ENCODE assay signal across 23 cellular contexts in the genomic region with DNA sequence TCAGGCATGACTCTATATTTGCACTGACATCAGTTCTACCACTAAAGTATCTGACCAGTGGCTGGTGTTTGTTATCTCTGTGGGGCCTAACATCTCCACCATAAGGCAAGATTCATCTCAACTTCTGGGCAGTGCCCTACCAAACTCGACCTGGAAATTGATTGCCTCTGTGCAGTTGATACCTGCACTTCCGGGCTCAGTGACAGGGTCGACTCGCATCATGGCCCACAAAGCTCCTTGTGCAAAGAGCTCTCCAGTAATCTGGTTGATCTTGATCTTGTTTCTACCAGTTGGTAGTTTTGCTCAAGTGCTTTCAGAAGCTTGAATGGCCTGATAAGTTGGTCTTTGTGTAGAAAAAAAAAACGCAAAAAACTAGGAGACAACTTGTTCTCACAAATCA.
DNase-seq lines count a peak whose midpoint lies in the region; ATAC-seq, FAIRE-seq and TF ChIP-seq lines count a peak whose summit lies in the region.
"Had no signal": no experiment of that assay in that cellular context is flagged by ENCODE, and none has a peak within 500 bp of the region (broad histone marks: within the 10 kb centered on the region; RNA-seq: fewer than 3 reads in every experiment).

No MANE protein-coding gene starts in this region.

- H3K4me3 Mint-ChIP-seq in activated naive CD8-positive, alpha-beta T cell treated with anti-CD3 and anti-CD28 coated beads for 36 hours = no peak overlapping the region
- H3K4me3 Mint-ChIP-seq: B cell; CD4-positive, alpha-beta T cell; CD8-positive, alpha-beta T cell had no signal

- H3K27me3 ChIP-seq in keratinocyte (ENCODE audit: control insufficient read depth, extremely low read depth, insufficient read depth, low read length) (no peaks in the 10 kb centered on the region), tibial artery (no peaks in the 10 kb centered on the region)
- H3K27me3 ChIP-seq: BLaER1 treated with 17β-estradiol and CSF1 and Interleukin-3, amounts not matched to agents 10 nM and 100 nM had no signal

- intact Hi-C loops in tibial artery (cut with DNase I; ENCODE audit: low total_unique reads) = no loop called here

- no peaks in the 10 kb centered on the region for H3K27me3 Mint-ChIP-seq in activated naive CD8-positive, alpha-beta T cell treated with anti-CD3 and anti-CD28 coated beads for 36 hours
- H3K27me3 Mint-ChIP-seq: B cell; CD4-positive, alpha-beta T cell had no signal

- no peak overlapping the region for H3K27ac Mint-ChIP-seq in activated naive CD8-positive, alpha-beta T cell treated with anti-CD3 and anti-CD28 coated beads for 36 hours
- H3K27ac Mint-ChIP-seq: B cell; CD4-positive, alpha-beta T cell; CD8-positive, alpha-beta T cell had no signal

- ATAC-seq in A549 = no peak
- ATAC-seq: CD8-positive, alpha-beta T cell had no signal

- H3K79me2 ChIP-seq in keratinocyte (ENCODE audit: control insufficient read depth, insufficient read depth, low read length) = no peaks in the 10 kb centered on the region

- no peaks in the 10 kb centered on the region for H3K36me3 Mint-ChIP-seq in activated naive CD8-positive, alpha-beta T cell treated with anti-CD3 and anti-CD28 coated beads for 36 hours
- H3K36me3 Mint-ChIP-seq: CD8-positive, alpha-beta T cell had no signal

- no peak overlapping the region for H3K9ac ChIP-seq in keratinocyte (ENCODE audit: control insufficient read depth, extremely low read depth, insufficient read depth, low read length)
- H3K9ac ChIP-seq: BLaER1 treated with 17β-estradiol and CSF1 and Interleukin-3, amounts not matched to agents 10 nM and 100 nM had no signal

- no peak for TF ChIP-seq POLR2A in A549 (IDR thresholded peaks at IDR 0.05; ENCODE audit: low read length)

- H3K9me3 Mint-ChIP-seq in activated naive CD8-positive, alpha-beta T cell treated with anti-CD3 and anti-CD28 coated beads for 36 hours = no peaks in the 10 kb centered on the region
- H3K9me3 Mint-ChIP-seq: CD4-positive, alpha-beta T cell; CD8-positive, alpha-beta T cell had no signal

- no peaks in the 10 kb centered on the region for H3K9me1 ChIP-seq in keratinocyte (ENCODE audit: control insufficient read depth, extremely low read depth, insufficient read depth, low read length)

- DNase-seq in A549 (ENCODE audit: low read depth in 1 of 2, low spot score in 1 of 2) (no peak), OCI-M1 (lab: John Stamatoyannopoulos, UW) (peak; percentile 18), keratinocyte (ENCODE audit: low read depth, low spot score) (no peak), tibial artery (no peak), Kasumi-1 (lab: John Stamatoyannopoulos, UW) (no peak), NCI-H345 treated with DMSO at 0.1 percent for 48 hours (lab: John Stamatoyannopoulos, UW; ENCODE audit: unreplicated experiment) (no peak)
- no peak for DNase-seq in activated naive CD8-positive, alpha-beta T cell treated with anti-CD3 and anti-CD28 coated beads for 36 hours
- DNase-seq: 8988T; AML-193; Caco-2; Calu3; CD4-positive, alpha-beta T cell; CD8-positive, alpha-beta T cell; DMS79 treated with DMSO at 0.1 percent for 48 hours; GF-D8 had no signal

- CTCF ChIA-PET in A549 (lab: Yijun Ruan, JAX) = interaction anchor here (1.3 kb wide), 1 partner anchor 9 kb away, joined by 5 read pairs; no protein-coding TSS in a partner anchor

- H3K36me3 ChIP-seq in keratinocyte (ENCODE audit: control insufficient read depth in 2 of 2, extremely low read depth in 1 of 2, insufficient read depth in 2 of 2, low read length in 2 of 2) (no peaks in the 10 kb centered on the region), tibial artery (no peaks in the 10 kb centered on the region)
- H3K36me3 ChIP-seq: BLaER1 treated with 17β-estradiol and CSF1 and Interleukin-3, amounts not matched to agents 10 nM and 100 nM had no signal

- no peaks in the 10 kb centered on the region for H4K20me1 ChIP-seq in keratinocyte (ENCODE audit: control insufficient read depth, extremely low read depth, insufficient read depth, low read length)
- H4K20me1 ChIP-seq: BLaER1 treated with 17β-estradiol and CSF1 and Interleukin-3, amounts not matched to agents 10 nM and 100 nM had no signal

- FAIRE-seq in A549 (lab: Jason Lieb, UNC) = peak; percentile 94
- peak; percentile 75 for FAIRE-seq in keratinocyte (lab: Jason Lieb, UNC)
- FAIRE-seq: A204.1, D721Med, G401.6, GM12892, GM18507 had no signal

- 74% methylated on average over 5 of the region's 5 CpGs for WGBS in A549 (ENCODE audit: missing lambda C conversion rate)

- no peak overlapping the region for H3K4me2 ChIP-seq in A549
- no peak overlapping the region for H3K4me2 ChIP-seq in keratinocyte (ENCODE audit: control insufficient read depth, extremely low read depth, insufficient read depth, low read depth, low read length)
- H3K4me2 ChIP-seq: BLaER1 treated with 17β-estradiol and CSF1 and Interleukin-3, amounts not matched to agents 10 nM and 100 nM had no signal

- no peak for TF ChIP-seq CTCF in A549 (IDR thresholded peaks at IDR 0.05)
- no peak for TF ChIP-seq CTCF in keratinocyte (optimal IDR thresholded peaks at IDR 0.05 in 1 of 3, IDR thresholded peaks at IDR 0.05 in 1 of 3, conservative IDR thresholded peaks at IDR 0.05 in 1 of 3; ENCODE audit: extremely low read depth in 1 of 3, insufficient read depth in 2 of 3, low read length in 3 of 3)
- no peak for TF ChIP-seq CTCF in tibial artery (IDR thresholded peaks at IDR 0.05)

- H3K27ac ChIP-seq in A549 = no peak overlapping the region
- no peak overlapping the region for H3K27ac ChIP-seq in keratinocyte (ENCODE audit: control insufficient read depth, insufficient read depth, low read length)
- peak overlapping the region; percentile 21 to 54 for H3K27ac ChIP-seq in tibial artery
- H3K27ac ChIP-seq: BLaER1 treated with 17β-estradiol and CSF1 and Interleukin-3, amounts not matched to agents 10 nM and 100 nM; C4-2B had no signal

- no peak overlapping the region for H3K4me3 ChIP-seq in A549
- H3K4me3 ChIP-seq in keratinocyte (ENCODE audit: control insufficient read depth in 2 of 3, extremely low read depth in 1 of 3, insufficient read depth in 2 of 3, low read depth in 1 of 3, low read length in 3 of 3) = no peak overlapping the region
- H3K4me3 ChIP-seq in tibial artery = no peak overlapping the region
- H3K4me3 ChIP-seq: BLaER1 treated with 17β-estradiol and CSF1 and Interleukin-3, amounts not matched to agents 10 nM and 100 nM had no signal

- dilution Hi-C loops in keratinocyte (cut with MboI; ENCODE audit: extremely low pct_ligation_motif_present, low sequenced_read_pairs) = no loop called here

- no peak for TF ChIP-seq EP300 in A549 (IDR thresholded peaks at IDR 0.05)

- no peak for TF ChIP-seq RAD21 in A549 (conservative IDR thresholded peaks at IDR 0.05 in 1 of 2, IDR thresholded peaks at IDR 0.05 in 1 of 2)

- H3K9me3 ChIP-seq in A549 (no peaks in the 10 kb centered on the region), keratinocyte (ENCODE audit: control insufficient read depth, low read depth, low read length) (no peaks in the 10 kb centered on the region), tibial artery (no peaks in the 10 kb centered on the region)
- H3K9me3 ChIP-seq: BLaER1 treated with 17β-estradiol and CSF1 and Interleukin-3, amounts not matched to agents 10 nM and 100 nM; Caco-2 had no signal

- no peak overlapping the region for H2AFZ ChIP-seq in keratinocyte (ENCODE audit: control insufficient read depth, low read length)

- H3K4me1 ChIP-seq in A549 (peaks cover 16% of the 10 kb centered on the region; the same call in 2 of the 3 replicates), keratinocyte (ENCODE audit: control insufficient read depth, extremely low read depth, insufficient read depth, low read length) (peaks cover 26% of the 10 kb centered on the region), tibial artery (peaks cover 0 to 63% (median 12%) of the 10 kb centered on the region in 4 donors)
- H3K4me1 ChIP-seq: Caco-2 had no signal

- no peaks in the 10 kb centered on the region for H3K4me1 Mint-ChIP-seq in activated naive CD8-positive, alpha-beta T cell treated with anti-CD3 and anti-CD28 coated beads for 36 hours
- H3K4me1 Mint-ChIP-seq: B cell had no signal

- POLR2A ChIA-PET in A549 (lab: Yijun Ruan, JAX) = no interaction called here

TF ChIP-seq in A549, 52 proteins besides CTCF, POLR2A, EP300 and RAD21:
- TF ChIP-seq POLR2AphosphoS2 (conservative IDR thresholded peaks at IDR 0.05; ENCODE audit: low read length) (no peak), HOXB5 (CRISPR knock-in tag; IDR thresholded peaks at IDR 0.05) (no peak), HOXA7 (CRISPR knock-in tag; IDR thresholded peaks at IDR 0.05) (no peak)
- TF ChIP-seq, protein P1, sequence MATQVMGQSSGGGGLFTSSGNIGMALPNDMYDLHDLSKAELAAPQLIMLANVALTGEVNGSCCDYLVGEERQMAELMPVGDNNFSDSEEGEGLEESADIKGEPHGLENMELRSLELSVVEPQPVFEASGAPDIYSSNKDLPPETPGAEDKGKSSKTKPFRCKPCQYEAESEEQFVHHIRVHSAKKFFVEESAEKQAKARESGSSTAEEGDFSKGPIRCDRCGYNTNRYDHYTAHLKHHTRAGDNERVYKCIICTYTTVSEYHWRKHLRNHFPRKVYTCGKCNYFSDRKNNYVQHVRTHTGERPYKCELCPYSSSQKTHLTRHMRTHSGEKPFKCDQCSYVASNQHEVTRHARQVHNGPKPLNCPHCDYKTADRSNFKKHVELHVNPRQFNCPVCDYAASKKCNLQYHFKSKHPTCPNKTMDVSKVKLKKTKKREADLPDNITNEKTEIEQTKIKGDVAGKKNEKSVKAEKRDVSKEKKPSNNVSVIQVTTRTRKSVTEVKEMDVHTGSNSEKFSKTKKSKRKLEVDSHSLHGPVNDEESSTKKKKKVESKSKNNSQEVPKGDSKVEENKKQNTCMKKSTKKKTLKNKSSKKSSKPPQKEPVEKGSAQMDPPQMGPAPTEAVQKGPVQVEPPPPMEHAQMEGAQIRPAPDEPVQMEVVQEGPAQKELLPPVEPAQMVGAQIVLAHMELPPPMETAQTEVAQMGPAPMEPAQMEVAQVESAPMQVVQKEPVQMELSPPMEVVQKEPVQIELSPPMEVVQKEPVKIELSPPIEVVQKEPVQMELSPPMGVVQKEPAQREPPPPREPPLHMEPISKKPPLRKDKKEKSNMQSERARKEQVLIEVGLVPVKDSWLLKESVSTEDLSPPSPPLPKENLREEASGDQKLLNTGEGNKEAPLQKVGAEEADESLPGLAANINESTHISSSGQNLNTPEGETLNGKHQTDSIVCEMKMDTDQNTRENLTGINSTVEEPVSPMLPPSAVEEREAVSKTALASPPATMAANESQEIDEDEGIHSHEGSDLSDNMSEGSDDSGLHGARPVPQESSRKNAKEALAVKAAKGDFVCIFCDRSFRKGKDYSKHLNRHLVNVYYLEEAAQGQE (IDR thresholded peaks at IDR 0.05) = no peak
TF ChIP-seq in A549: peak in this region for 0.

Comparison
In these comparisons a context has a peak if more than half of its experiments do, and no peak if none do; other contexts are left out.
1. H3K27ac ChIP-seq: peak in tibial artery (2 of 2); none in A549 (0 of 2) and keratinocyte (single experiment).